In the genomic region with DNA sequence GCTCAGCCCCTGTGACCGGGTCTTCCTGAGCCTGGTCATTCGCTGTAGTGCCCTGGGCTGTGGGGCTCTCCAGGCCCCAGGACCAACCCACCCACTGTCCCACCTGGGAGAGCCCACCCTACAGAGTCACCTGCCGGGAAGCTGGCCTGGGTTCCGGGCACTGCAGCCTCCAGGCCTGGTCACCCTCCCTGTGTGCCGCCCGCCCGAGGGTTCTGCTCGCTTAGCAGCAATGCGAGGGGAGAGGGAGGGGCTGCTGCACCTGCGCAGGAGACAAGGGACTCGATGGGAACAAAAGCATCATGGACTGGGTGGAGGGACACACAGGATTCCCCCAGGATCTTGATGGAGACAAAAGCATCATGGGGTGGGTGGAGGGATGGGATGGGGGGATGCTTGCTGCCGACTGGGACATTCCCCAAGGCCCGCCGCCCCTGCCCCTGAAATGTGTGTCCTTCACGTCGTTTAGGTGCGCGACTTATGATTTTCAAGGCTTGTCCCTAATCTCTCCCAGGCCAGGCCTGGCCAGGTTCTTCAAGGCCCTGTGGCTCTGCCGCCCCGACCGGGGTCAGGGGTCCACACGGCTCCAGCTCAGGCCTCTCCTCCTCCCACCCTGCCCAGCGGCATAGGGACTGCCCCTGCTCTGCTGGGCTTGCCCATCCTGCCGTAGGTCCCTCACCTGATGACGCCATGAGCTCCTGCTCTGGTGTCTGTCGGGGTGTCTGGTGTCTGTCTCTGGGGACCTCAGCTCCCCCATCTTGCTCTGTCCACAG, we compare ENCODE assay signal across 25 cellular contexts. TPM values are rescaled to one million over a fixed set of nuclear protein-coding genes. Genes with fewer than 3 reads are reported as not detected.
"Had no signal": no experiment of that assay in that cellular context is flagged by ENCODE, and none has a peak within 500 bp of the region (broad histone marks: within the 10 kb centered on the region; RNA-seq: fewer than 3 reads in every experiment).

No MANE protein-coding gene starts in this region.

- H3K27ac ChIP-seq: colonic mucosa, heart right ventricle, pancreas, prostate gland, right lobe of liver, stomach, thoracic aorta, transverse colon had no signal

- H3K9me3 ChIP-seq: colonic mucosa, pancreas, prostate gland, right lobe of liver had no signal

- FAIRE-seq: islet of Langerhans, pancreas had no signal

- H3K36me3 ChIP-seq: colonic mucosa, heart right ventricle, pancreas, prostate gland, right lobe of liver, stomach, thoracic aorta, transverse colon had no signal

- DNase-seq: cerebellar nuclear complex; colonic mucosa; dermis blood vessel endothelial cell; foreskin melanocyte; hypothalamus; natural killer cell; nucleus accumbens; stimulated activated CD4-positive, alpha-beta T cell treated with anti-CD3 and anti-CD28 coated beads, Interleukin-4, amount 100 ng/mL, for 24 hours; stimulated activated naive CD4-positive, alpha-beta T cell; stomach; substantia nigra; transverse colon had no signal

- H3K4me1 ChIP-seq: colonic mucosa, pancreas, prostate gland, right lobe of liver, stomach had no signal

- H3K27me3 ChIP-seq: colonic mucosa, pancreas, right lobe of liver, transverse colon had no signal

- H3K4me3 ChIP-seq: colonic mucosa, heart right ventricle, mucosa of descending colon, pancreas, prostate gland, right lobe of liver, stomach, thoracic aorta, transverse colon had no signal

RNA-seq across cellular contexts. Expression of a gene that starts 1.7 kb away (rescaled TPM):
- total RNA-seq: colonic mucosa, dermis blood vessel endothelial cell, epithelial cell of proximal tubule, heart right ventricle, left lobe of liver, mucosa of descending colon, myocyte, natural killer cell, neural crest cell, pancreas, prostate gland, renal cortical epithelial cell, right lobe of liver, stomach, thoracic aorta, transverse colon, urinary bladder had no signal
- polyA plus RNA-seq: heart right ventricle, pancreas, stomach, urinary bladder had no signal

RNA-seq across cellular contexts. Expression of a gene that starts 13.2 kb away (rescaled TPM):
- total RNA-seq: colonic mucosa, dermis blood vessel endothelial cell, epithelial cell of proximal tubule, heart right ventricle, left lobe of liver, mucosa of descending colon, myocyte, natural killer cell, neural crest cell, pancreas, prostate gland, renal cortical epithelial cell, right lobe of liver, stomach, thoracic aorta, transverse colon, urinary bladder had no signal
- polyA plus RNA-seq: heart right ventricle, pancreas, stomach, urinary bladder had no signal

RNA-seq across cellular contexts. Expression of a gene that starts 13.3 kb away (rescaled TPM):
- total RNA-seq: colonic mucosa, dermis blood vessel endothelial cell, epithelial cell of proximal tubule, heart right ventricle, left lobe of liver, mucosa of descending colon, myocyte, natural killer cell, neural crest cell, pancreas, prostate gland, renal cortical epithelial cell, right lobe of liver, stomach, thoracic aorta, transverse colon, urinary bladder had no signal
- polyA plus RNA-seq: heart right ventricle, pancreas, stomach, urinary bladder had no signal

RNA-seq across cellular contexts. Expression of a gene that starts 21.3 kb away (rescaled TPM):
- total RNA-seq: colonic mucosa, dermis blood vessel endothelial cell, epithelial cell of proximal tubule, heart right ventricle, left lobe of liver, mucosa of descending colon, myocyte, natural killer cell, neural crest cell, pancreas, prostate gland, renal cortical epithelial cell, right lobe of liver, stomach, thoracic aorta, transverse colon, urinary bladder had no signal
- polyA plus RNA-seq: heart right ventricle, pancreas, stomach, urinary bladder had no signal

RNA-seq across cellular contexts. Expression of a gene that starts 23.6 kb away (rescaled TPM):
- total RNA-seq: colonic mucosa, dermis blood vessel endothelial cell, epithelial cell of proximal tubule, heart right ventricle, left lobe of liver, mucosa of descending colon, myocyte, natural killer cell, neural crest cell, pancreas, prostate gland, renal cortical epithelial cell, right lobe of liver, stomach, thoracic aorta, transverse colon, urinary bladder had no signal
- polyA plus RNA-seq: heart right ventricle, pancreas, stomach, urinary bladder had no signal
